27 cellular contexts compared by ENCODE assay signal in genomic region chr4:74583757-74584156, GRCh38.
DNase-seq lines count a peak whose midpoint lies in the region; ATAC-seq, FAIRE-seq and TF ChIP-seq lines count a peak whose summit lies in the region.
"Had no signal": no experiment of that assay in that cellular context is flagged by ENCODE, and none has a peak within 500 bp of the region (broad histone marks: within the 10 kb centered on the region; RNA-seq: fewer than 3 reads in every experiment).

No MANE protein-coding gene starts in this region.

- H3K9me3 Mint-ChIP-seq in Calu3 (ENCODE audit: low read depth, unreplicated experiment) (no peaks in the 10 kb centered on the region), immature natural killer cell (peaks cover 0 to 2% (median 0%) of the 10 kb centered on the region in 6 donors)
- H3K9me3 Mint-ChIP-seq: stimulated activated naive CD8-positive, alpha-beta T cell treated with anti-CD3 and anti-CD28 coated beads, Interleukin-15, Interleukin-2, amounts not matched to agents 100 ng/mL and 50 ng/mL, for 24 hours had no signal

- CTCF ChIA-PET in Calu3 (lab: Charles Lee): interaction anchor here (0.8 to 1.2 kb wide), 4 partner anchors 14 to 39 kb away, joined by 3 to 5 read pairs (median 3); no protein-coding TSS in a partner anchor

- DNase-seq in Calu3 (no peak), NOMO-1 treated with dmso at 0.1 percent for 144 hours (lab: John Stamatoyannopoulos, UW; ENCODE audit: unreplicated experiment) (peak; percentile 11), epithelial cell of esophagus (ENCODE audit: low read depth) (peak; percentile 64), left lobe of liver (ENCODE audit: low spot score) (no peak), immature natural killer cell (no peak), A172 (ENCODE audit: low spot score) (no peak), NCI-H748 treated with DMSO at 0.1 percent for 48 hours (lab: John Stamatoyannopoulos, UW) (no peak), GM12892 (ENCODE audit: insufficient read length) (no peak)
- DNase-seq: activated CD8-positive, alpha-beta memory T cell treated with anti-CD3 and anti-CD28 coated beads, Interleukin-2, amount 50 U/mL, for 4 hours; body of pancreas; colonic mucosa; hypothalamus; islet precursor cell; Karpas-422; NCI-H1105; NCI-H2081 treated with DMSO at 0.1 percent for 48 hours; NCI-H446 treated with DMSO at 0.1 percent for 48 hours; NK-92 treated with Interleukin-12 subunit alpha and Interleukin-12 subunit beta, amount 100 ng/mL, for 24 hours; occipital lobe; retina; stimulated activated CD4-positive, alpha-beta T cell treated with anti-CD3 and anti-CD28 coated beads, Interleukin-4, amount 100 ng/mL, for 4 hours; trophoblast cell had no signal

- intact Hi-C loops in Calu3 (cut with micrococcal nuclease; ENCODE audit: unreplicated experiment): loop anchor here (5.0 kb wide), 1 partner anchor 36 kb away; no protein-coding TSS in a partner anchor

- no peak for FAIRE-seq in GM12892 (lab: Jason Lieb, UNC)
- FAIRE-seq: frontal cortex, GM12891, GM19239 had no signal

- H3K4me1 Mint-ChIP-seq in Calu3 (ENCODE audit: low read depth, unreplicated experiment): peaks cover 37% of the 10 kb centered on the region
- no peaks in the 10 kb centered on the region for H3K4me1 Mint-ChIP-seq in immature natural killer cell

- TF ChIP-seq POLR2A in GM12892 (IDR thresholded peaks at IDR 0.05; ENCODE audit: low read depth, low read length): no peak

- H3K36me3 Mint-ChIP-seq in Calu3 (ENCODE audit: insufficient read depth, unreplicated experiment): no peaks in the 10 kb centered on the region
- no peaks in the 10 kb centered on the region for H3K36me3 Mint-ChIP-seq in immature natural killer cell

- H3K4me3 Mint-ChIP-seq in Calu3 (ENCODE audit: low read depth, unreplicated experiment): no peak overlapping the region
- H3K4me3 Mint-ChIP-seq in immature natural killer cell: no peak overlapping the region
- H3K4me3 Mint-ChIP-seq: stimulated activated naive CD8-positive, alpha-beta T cell treated with anti-CD3 and anti-CD28 coated beads, Interleukin-15, Interleukin-2, amounts not matched to agents 100 ng/mL and 50 ng/mL, for 24 hours had no signal

- no peaks in the 10 kb centered on the region for H3K27me3 Mint-ChIP-seq in Calu3 (ENCODE audit: unreplicated experiment)
- H3K27me3 Mint-ChIP-seq in immature natural killer cell (ENCODE audit: low read depth in 3 of 3): no peaks in the 10 kb centered on the region

- TF ChIP-seq CTCF in Calu3 (IDR thresholded peaks at IDR 0.05; ENCODE audit: unreplicated experiment) (no peak), epithelial cell of esophagus (IDR thresholded peaks at IDR 0.05; ENCODE audit: insufficient read depth, low read depth, low read length, missing control alignments) (no peak)

- no TSS peak for BruUV-seq in Calu3 (replicated peaks; lab: Mats Ljungman, UMichigan)

- ATAC-seq in left lobe of liver: peak; percentile 33
- ATAC-seq: body of pancreas had no signal

- H3K4me3 ChIP-seq in epithelial cell of esophagus (ENCODE audit: low read length): no peak overlapping the region
- H3K4me3 ChIP-seq: BLaER1, body of pancreas, colonic mucosa had no signal

- peak overlapping the region; percentile 1 for H3K27ac Mint-ChIP-seq in Calu3 (ENCODE audit: unreplicated experiment)
- no peak overlapping the region for H3K27ac Mint-ChIP-seq in immature natural killer cell
- H3K27ac Mint-ChIP-seq: stimulated activated naive CD8-positive, alpha-beta T cell treated with anti-CD3 and anti-CD28 coated beads, Interleukin-15, Interleukin-2, amounts not matched to agents 100 ng/mL and 50 ng/mL, for 24 hours had no signal

Comparison
In these comparisons a context has a peak if more than half of its experiments do, and no peak if none do; other contexts are left out.
1. DNase-seq: peak in NOMO-1 treated with dmso at 0.1 percent for 144 hours (single experiment) and epithelial cell of esophagus (single experiment); none in Calu3 (single experiment), left lobe of liver (single experiment), immature natural killer cell (0 of 3), A172 (single experiment), NCI-H748 treated with DMSO at 0.1 percent for 48 hours (single experiment) and GM12892 (single experiment).